Comparison of ENCODE assay signal across 14 cellular contexts in the genomic region with DNA sequence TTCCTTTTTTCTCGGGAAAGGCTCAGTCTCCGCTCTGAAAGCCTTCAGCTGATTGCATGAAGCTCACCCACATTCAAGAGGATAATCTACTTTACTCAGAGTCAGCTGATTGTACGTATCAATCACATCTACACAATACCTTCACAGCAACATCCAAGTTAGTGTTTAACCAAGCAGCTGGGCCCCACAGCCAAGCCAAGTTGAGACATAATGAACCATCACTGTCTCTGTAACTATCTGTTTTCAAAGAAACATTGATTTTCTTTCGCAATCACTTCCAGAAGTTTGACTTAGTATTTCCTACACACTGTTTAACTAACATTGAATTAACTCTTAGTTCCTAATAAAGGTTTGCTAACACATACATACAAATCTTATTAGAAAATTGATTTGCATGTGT. TPM values are rescaled to one million over a fixed set of nuclear protein-coding genes. Genes with fewer than 3 reads are reported as not detected.
DNase-seq lines count a peak whose midpoint lies in the region; ATAC-seq and TF ChIP-seq lines count a peak whose summit lies in the region.
"Had no signal": no experiment of that assay in that cellular context is flagged by ENCODE, and none has a peak within 500 bp of the region (broad histone marks: within the 10 kb centered on the region; RNA-seq: fewer than 3 reads in every experiment).

No MANE protein-coding gene starts in this region.

- H3K36me3 Mint-ChIP-seq in activated CD8-positive, alpha-beta T cell treated with anti-CD3 and anti-CD28 coated beads for 36 hours (ENCODE audit: low read depth), result no peaks in the 10 kb centered on the region
- H3K36me3 Mint-ChIP-seq in activated CD4-positive, alpha-beta T cell treated with anti-CD3 and anti-CD28 coated beads, Interleukin-2, amount 10 ng/mL, durations not matched to agents 7 days and 5 days (ENCODE audit: low read depth), result no peaks in the 10 kb centered on the region
- H3K36me3 Mint-ChIP-seq: stimulated activated effector memory CD8-positive, alpha-beta T cell treated with anti-CD3 and anti-CD28 coated beads, Interleukin-12 subunit alpha, Interleukin-12 subunit beta, amount 100 ng/mL, for 72 hours had no signal

- no peak overlapping the region for H2BK5ac ChIP-seq in neuronal stem cell (ENCODE audit: low read length)

- POLR2A ChIA-PET in activated CD8-positive, alpha-beta T cell treated with anti-CD3 and anti-CD28 coated beads for 36 hours (lab: Charles Lee), result no interaction called here
- POLR2A ChIA-PET in activated CD4-positive, alpha-beta T cell treated with anti-CD3 and anti-CD28 coated beads, Interleukin-2, amount 10 ng/mL, durations not matched to agents 7 days and 5 days (lab: Charles Lee), result no interaction called here

- H3K9ac ChIP-seq in mammary epithelial cell (ENCODE audit: insufficient read depth, low read length), result no peak overlapping the region
- no peak overlapping the region for H3K9ac ChIP-seq in neuronal stem cell (ENCODE audit: low read depth, low read length, poor library complexity)

- no peak overlapping the region for H3K4ac ChIP-seq in neuronal stem cell (ENCODE audit: low read length)

- H4K20me1 ChIP-seq in mammary epithelial cell (ENCODE audit: insufficient read depth, low read length), result no peaks in the 10 kb centered on the region

- H3K18ac ChIP-seq in neuronal stem cell (ENCODE audit: low read length), result no peak overlapping the region

- H3K23ac ChIP-seq in neuronal stem cell (ENCODE audit: low read depth, low read length, poor library complexity), result no peak overlapping the region

- H4K8ac ChIP-seq in neuronal stem cell (ENCODE audit: low read depth, low read length), result no peak overlapping the region

- intact Hi-C loops in mammary epithelial cell (cut with micrococcal nuclease), result no loop called here
- intact Hi-C loops in breast epithelium (cut with DNase I; ENCODE audit: low total_unique reads), result no loop called here
- intact Hi-C loops in activated CD8-positive, alpha-beta T cell treated with anti-CD3 and anti-CD28 coated beads for 36 hours (cut with micrococcal nuclease), result no loop called here

- H2BK15ac ChIP-seq in neuronal stem cell (ENCODE audit: low read length), result no peak overlapping the region

- H3K4me2 ChIP-seq in mammary epithelial cell (ENCODE audit: insufficient read depth, low read depth, low read length) (no peak overlapping the region), neuronal stem cell (ENCODE audit: insufficient read depth, low read length, poor library complexity, severe bottlenecking) (no peak overlapping the region)

- H2BK12ac ChIP-seq in neuronal stem cell (ENCODE audit: low read length), result no peak overlapping the region

- H4K91ac ChIP-seq in neuronal stem cell (ENCODE audit: low read depth, low read length, poor library complexity), result no peak overlapping the region

- H3K4me1 ChIP-seq in mammary epithelial cell (ENCODE audit: insufficient read depth, low read length) (no peaks in the 10 kb centered on the region), breast epithelium (no peaks in the 10 kb centered on the region), neuronal stem cell (ENCODE audit: control insufficient read depth in 2 of 2, insufficient read depth in 1 of 2, low read depth in 1 of 2, low read length in 2 of 2) (peaks cover 4 to 7% of the 10 kb centered on the region in 2 donors), Peyer's patch (no peaks in the 10 kb centered on the region)

- no peak overlapping the region for H3K4me3 ChIP-seq in mammary epithelial cell (replicated peaks in 1 of 3; ENCODE audit: insufficient read depth in 1 of 3, low read depth in 2 of 3, low read length in 3 of 3)
- no peak overlapping the region for H3K4me3 ChIP-seq in breast epithelium
- H3K4me3 ChIP-seq in neuronal stem cell (ENCODE audit: low read length in 2 of 2), result no peak overlapping the region
- H3K4me3 ChIP-seq in Peyer's patch, result no peak overlapping the region

- H3K27ac ChIP-seq in mammary epithelial cell (ENCODE audit: insufficient read depth, low read depth, low read length) (no peak overlapping the region), breast epithelium (peak overlapping the region in 1 of 2 donors; percentile 22), neuronal stem cell (replicated peaks; ENCODE audit: low read length) (peak overlapping the region; percentile 1), Peyer's patch (no peak overlapping the region)

- no peak for ATAC-seq in SK-N-SH treated with all-trans-retinoic acid at 6 μM for 48 hours
- no peak for ATAC-seq in activated CD8-positive, alpha-beta T cell treated with anti-CD3 and anti-CD28 coated beads for 36 hours
- ATAC-seq: stimulated activated effector memory CD8-positive, alpha-beta T cell treated with anti-CD3 and anti-CD28 coated beads, Interleukin-12 subunit alpha, Interleukin-12 subunit beta, amount 100 ng/mL, for 72 hours had no signal

- H3K9me3 Mint-ChIP-seq in activated CD8-positive, alpha-beta T cell treated with anti-CD3 and anti-CD28 coated beads for 36 hours, result no peaks in the 10 kb centered on the region
- no peaks in the 10 kb centered on the region for H3K9me3 Mint-ChIP-seq in activated CD4-positive, alpha-beta T cell treated with anti-CD3 and anti-CD28 coated beads, Interleukin-2, amount 10 ng/mL, durations not matched to agents 7 days and 5 days
- H3K9me3 Mint-ChIP-seq: stimulated activated effector memory CD8-positive, alpha-beta T cell treated with anti-CD3 and anti-CD28 coated beads, Interleukin-12 subunit alpha, Interleukin-12 subunit beta, amount 100 ng/mL, for 72 hours had no signal

- no peak overlapping the region for H2AK5ac ChIP-seq in neuronal stem cell (ENCODE audit: low read depth, low read length)

- no peak for DNase-seq in mammary epithelial cell
- DNase-seq in breast epithelium (ENCODE audit: low spot score in 2 of 2), result no peak
- DNase-seq in foreskin melanocyte, result peak; percentile 34
- no peak for DNase-seq in neuronal stem cell (ENCODE audit: low spot score)
- no peak for DNase-seq in activated CD8-positive, alpha-beta T cell treated with anti-CD3 and anti-CD28 coated beads for 36 hours
- no peak for DNase-seq in activated CD4-positive, alpha-beta T cell treated with anti-CD3 and anti-CD28 coated beads, Interleukin-2, amount 10 ng/mL, durations not matched to agents 7 days and 5 days
- DNase-seq in Peyer's patch, result no peak
- DNase-seq: activated CD8-positive, alpha-beta memory T cell treated with anti-CD3 and anti-CD28 coated beads for 24 hours; activated gamma-delta T cell; effector memory CD4-positive, alpha-beta T cell; islet precursor cell; NCI-H2171 had no signal

- in situ Hi-C loops in mammary epithelial cell (cut with MboI; ENCODE audit: low sequenced_read_pairs in 2 of 2), result no loop called here

- H3K4me1 Mint-ChIP-seq in activated CD8-positive, alpha-beta T cell treated with anti-CD3 and anti-CD28 coated beads for 36 hours (ENCODE audit: low read depth), result no peaks in the 10 kb centered on the region
- no peaks in the 10 kb centered on the region for H3K4me1 Mint-ChIP-seq in activated CD4-positive, alpha-beta T cell treated with anti-CD3 and anti-CD28 coated beads, Interleukin-2, amount 10 ng/mL, durations not matched to agents 7 days and 5 days
- H3K4me1 Mint-ChIP-seq: stimulated activated effector memory CD8-positive, alpha-beta T cell treated with anti-CD3 and anti-CD28 coated beads, Interleukin-12 subunit alpha, Interleukin-12 subunit beta, amount 100 ng/mL, for 72 hours had no signal

- dilution Hi-C loops in mammary epithelial cell (cut with HindIII; ENCODE audit: low sequenced_read_pairs), result no loop called here

- H2BK120ac ChIP-seq in neuronal stem cell (ENCODE audit: low read depth, low read length), result no peak overlapping the region

- no peaks in the 10 kb centered on the region for H3K9me3 ChIP-seq in mammary epithelial cell (replicated peaks; ENCODE audit: insufficient read depth, low read length)
- no peaks in the 10 kb centered on the region for H3K9me3 ChIP-seq in breast epithelium
- H3K9me3 ChIP-seq in neuronal stem cell (replicated peaks in 1 of 2; ENCODE audit: control insufficient read depth in 2 of 2, insufficient read depth in 1 of 2, low read depth in 1 of 2, low read length in 2 of 2), result no peaks in the 10 kb centered on the region
- H3K9me3 ChIP-seq in Peyer's patch, result no peaks in the 10 kb centered on the region

- H3K4me3 Mint-ChIP-seq in activated CD8-positive, alpha-beta T cell treated with anti-CD3 and anti-CD28 coated beads for 36 hours, result no peak overlapping the region
- H3K4me3 Mint-ChIP-seq in activated CD4-positive, alpha-beta T cell treated with anti-CD3 and anti-CD28 coated beads, Interleukin-2, amount 10 ng/mL, durations not matched to agents 7 days and 5 days, result no peak overlapping the region
- H3K4me3 Mint-ChIP-seq: stimulated activated effector memory CD8-positive, alpha-beta T cell treated with anti-CD3 and anti-CD28 coated beads, Interleukin-12 subunit alpha, Interleukin-12 subunit beta, amount 100 ng/mL, for 72 hours had no signal

- H3K27me3 ChIP-seq in mammary epithelial cell (ENCODE audit: insufficient read depth, low read length), result no peaks in the 10 kb centered on the region
- no peaks in the 10 kb centered on the region for H3K27me3 ChIP-seq in breast epithelium
- no peaks in the 10 kb centered on the region for H3K27me3 ChIP-seq in neuronal stem cell (ENCODE audit: control insufficient read depth in 3 of 3, insufficient read depth in 3 of 3, low read depth in 1 of 3, low read length in 3 of 3)
- H3K27me3 ChIP-seq in Peyer's patch, result no peaks in the 10 kb centered on the region

- H2AFZ ChIP-seq in mammary epithelial cell (ENCODE audit: low read depth, low read length) (peak overlapping the region; percentile 56), neuronal stem cell (ENCODE audit: low read length) (peak overlapping the region; percentile 76)

- no peak overlapping the region for H3K14ac ChIP-seq in neuronal stem cell (ENCODE audit: low read length)

- no peaks in the 10 kb centered on the region for H3K79me1 ChIP-seq in neuronal stem cell (ENCODE audit: low read depth, low read length)

- H3K36me3 ChIP-seq in mammary epithelial cell (ENCODE audit: insufficient read depth, low read length) (no peaks in the 10 kb centered on the region), breast epithelium (no peaks in the 10 kb centered on the region), neuronal stem cell (replicated peaks in 1 of 2; ENCODE audit: control insufficient read depth in 2 of 2, insufficient read depth in 2 of 2, low read length in 2 of 2) (no peaks in the 10 kb centered on the region), Peyer's patch (no peaks in the 10 kb centered on the region)

- no peaks in the 10 kb centered on the region for H3K79me2 ChIP-seq in mammary epithelial cell (ENCODE audit: insufficient read depth, low read length)

- no peak overlapping the region for H3K27ac Mint-ChIP-seq in activated CD8-positive, alpha-beta T cell treated with anti-CD3 and anti-CD28 coated beads for 36 hours
- H3K27ac Mint-ChIP-seq in activated CD4-positive, alpha-beta T cell treated with anti-CD3 and anti-CD28 coated beads, Interleukin-2, amount 10 ng/mL, durations not matched to agents 7 days and 5 days, result no peak overlapping the region
- H3K27ac Mint-ChIP-seq: stimulated activated effector memory CD8-positive, alpha-beta T cell treated with anti-CD3 and anti-CD28 coated beads, Interleukin-12 subunit alpha, Interleukin-12 subunit beta, amount 100 ng/mL, for 72 hours had no signal

- no peak for TF ChIP-seq CTCF in mammary epithelial cell (conservative IDR thresholded peaks at IDR 0.05 in 1 of 2, IDR thresholded peaks at IDR 0.05 in 1 of 2; ENCODE audit: extremely low read depth in 1 of 2, insufficient read depth in 1 of 2, low read depth in 1 of 2, low read length in 2 of 2)
- TF ChIP-seq CTCF in breast epithelium (IDR thresholded peaks at IDR 0.05), result no peak
- no peak for TF ChIP-seq CTCF in activated CD8-positive, alpha-beta T cell treated with anti-CD3 and anti-CD28 coated beads for 36 hours (IDR thresholded peaks at IDR 0.05)
- no peak for TF ChIP-seq CTCF in Peyer's patch (IDR thresholded peaks at IDR 0.05)

- CTCF ChIA-PET in mammary epithelial cell (lab: Charles Lee; ENCODE audit: low non-redundant PET), result no interaction called here
- CTCF ChIA-PET in activated CD8-positive, alpha-beta T cell treated with anti-CD3 and anti-CD28 coated beads for 36 hours (lab: Charles Lee), result interaction anchor here (0.8 kb wide), 1 partner anchor 103 kb away, joined by 3 read pairs; no protein-coding TSS in a partner anchor
- CTCF ChIA-PET in activated CD4-positive, alpha-beta T cell treated with anti-CD3 and anti-CD28 coated beads, Interleukin-2, amount 10 ng/mL, durations not matched to agents 7 days and 5 days (lab: Charles Lee), result interaction anchor here (0.7 kb wide), 1 partner anchor 16 kb away, joined by 3 read pairs; no protein-coding TSS in a partner anchor

- BruUV-seq in mammary epithelial cell (replicated peaks; lab: Mats Ljungman, UMichigan), result no TSS peak

- 70% methylated on average over 4 of the region's 4 CpGs for WGBS in mammary epithelial cell (ENCODE audit: low coverage, missing lambda C conversion rate)
- WGBS in neuronal stem cell (ENCODE audit: extremely low coverage in 2 of 2, insufficient read length in 2 of 2, insufficient replicate concordance in 1 of 2), 2 donors, result no CpG with 5 or more reads among the region's 4 CpGs

- H3K27me3 Mint-ChIP-seq in activated CD8-positive, alpha-beta T cell treated with anti-CD3 and anti-CD28 coated beads for 36 hours, result peaks cover 2% of the 10 kb centered on the region
- H3K27me3 Mint-ChIP-seq in activated CD4-positive, alpha-beta T cell treated with anti-CD3 and anti-CD28 coated beads, Interleukin-2, amount 10 ng/mL, durations not matched to agents 7 days and 5 days, result peaks cover 14% of the 10 kb centered on the region

- TF ChIP-seq POLR2A in breast epithelium (IDR thresholded peaks at IDR 0.05) (no peak), Peyer's patch (IDR thresholded peaks at IDR 0.05) (no peak)

RNA-seq across cellular contexts. Expression of a gene that starts 40.3 kb away (rescaled TPM):
- total RNA-seq in mammary epithelial cell (10 to 100 TPM; 23.3 to 24.0 TPM), breast epithelium (10 to 100 TPM; 19.3 to 27.2 (median 20.8) TPM), Peyer's patch (10 to 100 TPM; 11.3 to 33.8 (median 13.2) TPM)
- 10.8 TPM for polyA plus RNA-seq in mammary epithelial cell
- 2.7 TPM for polyA minus RNA-seq in mammary epithelial cell
- 30.3 TPM for polyA plus RNA-seq in neuronal stem cell (2013, experiment 1 of 2)
- 32.0 TPM for polyA plus RNA-seq in neuronal stem cell (2013, experiment 2 of 2)
- total RNA-seq in activated CD8-positive, alpha-beta T cell treated with anti-CD3 and anti-CD28 coated beads for 36 hours, result 10 to 100 TPM; 19.4 to 20.9 TPM
- total RNA-seq in activated CD4-positive, alpha-beta T cell treated with anti-CD3 and anti-CD28 coated beads, Interleukin-2, amount 10 ng/mL, durations not matched to agents 7 days and 5 days, result 10 to 100 TPM; 13.2 to 14.8 TPM

RNA-seq across cellular contexts. Expression of a gene that starts 40.4 kb away (rescaled TPM):
- total RNA-seq in mammary epithelial cell (10 to 100 TPM; 33.3 to 42.3 TPM), breast epithelium (10 to 100 TPM; 39.0 to 86.8 (median 43.0) TPM), Peyer's patch (10 to 100 TPM; 38.0 to 60.1 (median 52.8) TPM)
- polyA plus RNA-seq in mammary epithelial cell, result 21.6 TPM
- 16.7 TPM for polyA minus RNA-seq in mammary epithelial cell
- 27.5 TPM for polyA plus RNA-seq in neuronal stem cell (2013, experiment 1 of 2)
- polyA plus RNA-seq in neuronal stem cell (2013, experiment 2 of 2), result 29.5 TPM
- 10 to 100 TPM; 28.5 to 32.2 TPM for total RNA-seq in activated CD8-positive, alpha-beta T cell treated with anti-CD3 and anti-CD28 coated beads for 36 hours
- total RNA-seq in activated CD4-positive, alpha-beta T cell treated with anti-CD3 and anti-CD28 coated beads, Interleukin-2, amount 10 ng/mL, durations not matched to agents 7 days and 5 days, result 10 to 100 TPM; 28.0 to 33.1 TPM
